Comparison of ENCODE assay signal across 1 cellular context in genomic region chr2:27977623-27978312, GRCh38.
TF ChIP-seq lines count a peak whose summit lies in the region.

No MANE protein-coding gene starts in this region.

TF ChIP-seq in HepG2, 621 proteins besides CTCF, POLR2A, EP300 and RAD21 (continued from another document):
- no peak for TF ChIP-seq FOXP4 (CRISPR knock-in tag; IDR thresholded peaks at IDR 0.05)
- 0 out of 2 replicates have a peak, but pooled peaks have one; percentile 29 for TF ChIP-seq ZKSCAN5 (CRISPR knock-in tag; IDR thresholded peaks at IDR 0.05)
- TF ChIP-seq NR2F1 (CRISPR knock-in tag; IDR thresholded peaks at IDR 0.05), result 0 out of 4 replicates have a peak, but pooled peaks of 1 of the 2 experiments have one; percentile 27
- TF ChIP-seq ZNF839 (CRISPR knock-in tag; IDR thresholded peaks at IDR 0.05; ENCODE audit: borderline replicate concordance), result no peak
- TF ChIP-seq FOSL2 (CRISPR knock-in tag; IDR thresholded peaks at IDR 0.05), result peak; percentile 70
